In the genomic region with DNA sequence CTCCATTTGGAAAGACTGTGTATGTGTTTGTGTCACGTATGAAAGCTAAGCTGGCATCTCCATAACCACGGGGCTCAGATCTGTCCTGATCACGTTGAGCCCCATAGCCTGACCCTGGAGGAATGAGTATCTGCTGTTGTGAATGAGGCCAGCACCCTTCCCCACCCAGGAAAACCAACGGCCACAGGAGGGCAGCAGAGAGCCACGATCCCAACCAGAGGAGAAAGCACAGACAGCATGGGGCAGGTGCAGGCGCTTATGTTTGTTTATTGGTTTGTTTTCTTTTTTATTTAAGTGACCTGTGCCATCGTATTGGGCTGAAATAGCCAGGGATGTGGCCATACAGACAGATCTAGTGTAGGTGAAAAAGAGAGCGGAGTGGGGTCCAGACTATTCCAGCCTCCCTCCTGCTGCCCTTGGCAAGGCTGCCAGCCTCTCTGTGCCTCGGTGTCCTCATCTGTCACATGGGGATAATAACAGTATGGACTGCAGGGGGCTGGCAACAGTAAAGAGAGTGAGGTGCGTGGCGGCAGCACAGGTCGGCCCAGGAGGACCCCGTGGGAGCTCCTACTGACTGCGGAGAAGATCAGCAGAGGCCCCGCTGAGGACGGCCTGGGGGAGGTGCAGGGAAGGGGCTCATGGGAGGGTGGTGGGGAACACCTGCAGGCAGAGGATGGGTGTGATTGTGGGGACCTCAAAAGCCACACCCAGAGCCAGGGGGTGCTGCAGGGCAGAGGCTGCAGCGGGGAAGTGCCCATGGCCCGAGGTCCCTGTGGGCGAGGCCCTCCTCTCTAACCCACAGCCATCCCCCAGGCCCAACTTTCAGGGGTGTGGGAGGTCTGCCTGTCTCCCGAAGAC, we compare ENCODE assay signal across 8 cellular contexts. TPM values are rescaled to one million over a fixed set of nuclear protein-coding genes. Genes with fewer than 3 reads are reported as not detected.
DNase-seq lines count a peak whose midpoint lies in the region; ATAC-seq and TF ChIP-seq lines count a peak whose summit lies in the region.

No MANE protein-coding gene starts in this region.

- no peaks in the 10 kb centered on the region for H3K36me3 ChIP-seq in Panc1 (ENCODE audit: control insufficient read depth, insufficient read depth, low read length)
- no peaks in the 10 kb centered on the region for H3K36me3 ChIP-seq in neural progenitor cell

- H3K27ac Mint-ChIP-seq in neural progenitor cell, result peak overlapping the region; percentile 92

- no peak overlapping the region for H3K4me2 ChIP-seq in neural progenitor cell

- DNase-seq in DMS114 treated with DMSO at 0.1 percent for 48 hours (lab: John Stamatoyannopoulos, UW; ENCODE audit: unreplicated experiment), result peak; percentile 74
- DNase-seq in KBM-7, result peak; percentile 86
- DNase-seq in Panc1 (ENCODE audit: low read depth, low spot score), result no peak
- peak; percentile 96 to 99 for DNase-seq in activated T-cell treated with anti-CD3 and anti-CD28 coated beads, Interleukin-2, amount 50 U/mL, for 48 hours
- DNase-seq in fibroblast of mammary gland (ENCODE audit: low read depth), result peak; percentile 78
- peak; percentile 82 for DNase-seq in neural progenitor cell (ENCODE audit: low spot score)
- DNase-seq in stromal cell of bone marrow (ENCODE audit: low read depth), result peak; percentile 57

- peaks cover 19% of the 10 kb centered on the region for H3K27me3 Mint-ChIP-seq in neural progenitor cell (ENCODE audit: insufficient read depth, low read depth)

- no peak overlapping the region for H2AFZ ChIP-seq in neural progenitor cell (replicated peaks)

- H3K4me1 ChIP-seq in Panc1 (ENCODE audit: control insufficient read depth, insufficient read depth, low read length) (peaks cover 25% of the 10 kb centered on the region), neural progenitor cell (no peaks in the 10 kb centered on the region)

- H3K36me3 Mint-ChIP-seq in neural progenitor cell, result no peaks in the 10 kb centered on the region

- in situ Hi-C loops in KBM-7 (cut with MboI; ENCODE audit: low pct_unique_long_range_greater_than_20kb, low sequenced_read_pairs), result no loop called here
- in situ Hi-C loops in Panc1 (cut with HindIII; ENCODE audit: low pct_unique_long_range_greater_than_20kb, low sequenced_read_pairs), result no loop called here

- H3K4me3 Mint-ChIP-seq in neural progenitor cell, result peak overlapping the region; percentile 76

- H3K9ac ChIP-seq in neural progenitor cell, result no peak overlapping the region

- intact Hi-C loops in Panc1 (cut with micrococcal nuclease; ENCODE audit: unreplicated experiment), result loop anchor here (5.0 to 10.0 kb wide), 2 partner anchors 55 to 112 kb away; no protein-coding TSS in a partner anchor

- H3F3A ChIP-seq in neural progenitor cell (ENCODE audit: low read depth), result peaks cover 32% of the 10 kb centered on the region

- H3K9me3 Mint-ChIP-seq in neural progenitor cell, result peaks cover 5% of the 10 kb centered on the region

- no peaks in the 10 kb centered on the region for H4K20me1 ChIP-seq in neural progenitor cell (ENCODE audit: low read depth)

- H3K4me3 ChIP-seq in Panc1 (ENCODE audit: low read depth in 2 of 2, low read length in 2 of 2), result peak overlapping the region in 1 of 2 experiments; percentile 61; a peak in 3 of 4 replicates
- H3K4me3 ChIP-seq in fibroblast of mammary gland (ENCODE audit: control insufficient read depth, low read depth, low read length), result no peak overlapping the region
- no peak overlapping the region for H3K4me3 ChIP-seq in neural progenitor cell

- H3K9me3 ChIP-seq in Panc1 (ENCODE audit: control insufficient read depth, insufficient read depth, low read depth, low read length) (no peaks in the 10 kb centered on the region), neural progenitor cell (ENCODE audit: low read depth) (no peaks in the 10 kb centered on the region)

- H3K27ac ChIP-seq in Panc1 (ENCODE audit: low read length) (peak overlapping the region; percentile 88), neural progenitor cell (no peak overlapping the region)

- no peaks in the 10 kb centered on the region for H3K79me2 ChIP-seq in neural progenitor cell (ENCODE audit: low read depth)

- TF ChIP-seq CTCF in Panc1 (IDR thresholded peaks at IDR 0.05) (peak; percentile 94), fibroblast of mammary gland (conservative IDR thresholded peaks at IDR 0.05; ENCODE audit: control insufficient read depth, insufficient read depth, low read depth, low read length) (peak; percentile 90), neural progenitor cell (IDR thresholded peaks at IDR 0.05) (peak; percentile 94)

- POLR2A ChIA-PET in Panc1 (lab: Charles Lee), result no interaction called here

- ATAC-seq in GM21717 (IDR thresholded peaks at IDR 0.05; ENCODE audit: unreplicated experiment) (peak; percentile 64), Panc1 (peak; percentile 88)

- no TSS peak for BruUV-seq in Panc1 (replicated peaks; lab: Mats Ljungman, UMichigan)

- peaks cover 9% of the 10 kb centered on the region for H3K4me1 Mint-ChIP-seq in neural progenitor cell

- CTCF ChIA-PET in Panc1 (lab: Charles Lee), result interaction anchor here (0.7 to 1.1 kb wide), 2 partner anchors 13 to 25 kb away, joined by 3 to 5 read pairs; no protein-coding TSS in a partner anchor

- H3K27me3 ChIP-seq in Panc1 (ENCODE audit: control insufficient read depth, insufficient read depth, low read length) (no peaks in the 10 kb centered on the region), neural progenitor cell (peaks cover 41% of the 10 kb centered on the region)

RNA-seq across cellular contexts. Expression of a gene that starts 12.1 kb away (rescaled TPM):
- total RNA-seq in Panc1 (2021; ENCODE audit: unreplicated experiment), result not detected
- polyA plus RNA-seq in Panc1 (2012; ENCODE audit: insufficient read length), result not detected
- not detected in 2 replicates for total RNA-seq in neural progenitor cell (ENCODE audit: low replicate concordance)

RNA-seq across cellular contexts. Expression of a gene that starts 28.5 kb away (rescaled TPM):
- not detected for total RNA-seq in Panc1 (2021; ENCODE audit: unreplicated experiment)
- not detected for polyA plus RNA-seq in Panc1 (2012; ENCODE audit: insufficient read length)
- not detected in 2 replicates for total RNA-seq in neural progenitor cell (ENCODE audit: low replicate concordance)

RNA-seq across cellular contexts. Expression of a gene that starts 45.5 kb away (rescaled TPM):
- total RNA-seq in Panc1 (2021; ENCODE audit: unreplicated experiment) (25.8 TPM), neural progenitor cell (ENCODE audit: low replicate concordance) (not detected in 2 replicates)
- 21.3 TPM for polyA plus RNA-seq in Panc1 (2012; ENCODE audit: insufficient read length)

Comparison
In these comparisons a context has a peak if more than half of its experiments do, and no peak if none do; other contexts are left out.
1. RNA of a gene that starts 45.5 kb away (total RNA-seq): 25.8 TPM in Panc1 (single experiment); not detected in neural progenitor cell; every median in the first group is over 10 times any median in the second.
2. Peak in every context shown above with its lines, with median percentiles within 50 percentile points of each other: CTCF ChIP-seq.